In the genomic region with DNA sequence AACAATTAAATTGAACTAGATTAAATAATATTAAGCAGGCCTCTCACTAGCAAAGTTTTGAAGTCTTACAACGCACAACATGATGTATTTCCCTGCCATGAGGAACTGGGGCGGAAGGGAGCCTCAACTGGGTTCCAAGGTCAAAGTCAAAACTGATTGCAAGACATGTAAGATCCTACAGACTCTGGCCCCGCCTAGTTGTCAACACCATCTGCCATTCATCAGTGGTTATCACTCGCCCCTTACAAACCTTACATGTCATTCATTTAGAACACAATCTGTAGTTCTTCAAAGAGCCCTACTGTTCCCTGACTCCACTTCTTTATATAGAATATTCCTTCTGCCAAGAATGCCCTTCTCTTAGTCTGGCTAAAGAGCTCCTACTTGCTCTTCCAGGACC, we compare ENCODE assay signal across 1 cellular context.
TF ChIP-seq lines count a peak whose summit lies in the region.

No MANE protein-coding gene starts in this region.

TF ChIP-seq in GM12878, 131 proteins besides CTCF, POLR2A, EP300 and RAD21:
- TF ChIP-seq, protein P1, sequence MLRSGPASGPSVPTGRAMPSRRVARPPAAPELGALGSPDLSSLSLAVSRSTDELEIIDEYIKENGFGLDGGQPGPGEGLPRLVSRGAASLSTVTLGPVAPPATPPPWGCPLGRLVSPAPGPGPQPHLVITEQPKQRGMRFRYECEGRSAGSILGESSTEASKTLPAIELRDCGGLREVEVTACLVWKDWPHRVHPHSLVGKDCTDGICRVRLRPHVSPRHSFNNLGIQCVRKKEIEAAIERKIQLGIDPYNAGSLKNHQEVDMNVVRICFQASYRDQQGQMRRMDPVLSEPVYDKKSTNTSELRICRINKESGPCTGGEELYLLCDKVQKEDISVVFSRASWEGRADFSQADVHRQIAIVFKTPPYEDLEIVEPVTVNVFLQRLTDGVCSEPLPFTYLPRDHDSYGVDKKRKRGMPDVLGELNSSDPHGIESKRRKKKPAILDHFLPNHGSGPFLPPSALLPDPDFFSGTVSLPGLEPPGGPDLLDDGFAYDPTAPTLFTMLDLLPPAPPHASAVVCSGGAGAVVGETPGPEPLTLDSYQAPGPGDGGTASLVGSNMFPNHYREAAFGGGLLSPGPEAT (IDR thresholded peaks at IDR 0.05; ENCODE audit: low read depth): no peak
- TF ChIP-seq, protein P2, sequence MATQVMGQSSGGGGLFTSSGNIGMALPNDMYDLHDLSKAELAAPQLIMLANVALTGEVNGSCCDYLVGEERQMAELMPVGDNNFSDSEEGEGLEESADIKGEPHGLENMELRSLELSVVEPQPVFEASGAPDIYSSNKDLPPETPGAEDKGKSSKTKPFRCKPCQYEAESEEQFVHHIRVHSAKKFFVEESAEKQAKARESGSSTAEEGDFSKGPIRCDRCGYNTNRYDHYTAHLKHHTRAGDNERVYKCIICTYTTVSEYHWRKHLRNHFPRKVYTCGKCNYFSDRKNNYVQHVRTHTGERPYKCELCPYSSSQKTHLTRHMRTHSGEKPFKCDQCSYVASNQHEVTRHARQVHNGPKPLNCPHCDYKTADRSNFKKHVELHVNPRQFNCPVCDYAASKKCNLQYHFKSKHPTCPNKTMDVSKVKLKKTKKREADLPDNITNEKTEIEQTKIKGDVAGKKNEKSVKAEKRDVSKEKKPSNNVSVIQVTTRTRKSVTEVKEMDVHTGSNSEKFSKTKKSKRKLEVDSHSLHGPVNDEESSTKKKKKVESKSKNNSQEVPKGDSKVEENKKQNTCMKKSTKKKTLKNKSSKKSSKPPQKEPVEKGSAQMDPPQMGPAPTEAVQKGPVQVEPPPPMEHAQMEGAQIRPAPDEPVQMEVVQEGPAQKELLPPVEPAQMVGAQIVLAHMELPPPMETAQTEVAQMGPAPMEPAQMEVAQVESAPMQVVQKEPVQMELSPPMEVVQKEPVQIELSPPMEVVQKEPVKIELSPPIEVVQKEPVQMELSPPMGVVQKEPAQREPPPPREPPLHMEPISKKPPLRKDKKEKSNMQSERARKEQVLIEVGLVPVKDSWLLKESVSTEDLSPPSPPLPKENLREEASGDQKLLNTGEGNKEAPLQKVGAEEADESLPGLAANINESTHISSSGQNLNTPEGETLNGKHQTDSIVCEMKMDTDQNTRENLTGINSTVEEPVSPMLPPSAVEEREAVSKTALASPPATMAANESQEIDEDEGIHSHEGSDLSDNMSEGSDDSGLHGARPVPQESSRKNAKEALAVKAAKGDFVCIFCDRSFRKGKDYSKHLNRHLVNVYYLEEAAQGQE (IDR thresholded peaks at IDR 0.05; ENCODE audit: low read depth, low read length): no peak
- TF ChIP-seq, protein P3, sequence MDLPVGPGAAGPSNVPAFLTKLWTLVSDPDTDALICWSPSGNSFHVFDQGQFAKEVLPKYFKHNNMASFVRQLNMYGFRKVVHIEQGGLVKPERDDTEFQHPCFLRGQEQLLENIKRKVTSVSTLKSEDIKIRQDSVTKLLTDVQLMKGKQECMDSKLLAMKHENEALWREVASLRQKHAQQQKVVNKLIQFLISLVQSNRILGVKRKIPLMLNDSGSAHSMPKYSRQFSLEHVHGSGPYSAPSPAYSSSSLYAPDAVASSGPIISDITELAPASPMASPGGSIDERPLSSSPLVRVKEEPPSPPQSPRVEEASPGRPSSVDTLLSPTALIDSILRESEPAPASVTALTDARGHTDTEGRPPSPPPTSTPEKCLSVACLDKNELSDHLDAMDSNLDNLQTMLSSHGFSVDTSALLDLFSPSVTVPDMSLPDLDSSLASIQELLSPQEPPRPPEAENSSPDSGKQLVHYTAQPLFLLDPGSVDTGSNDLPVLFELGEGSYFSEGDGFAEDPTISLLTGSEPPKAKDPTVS (IDR thresholded peaks at IDR 0.05; ENCODE audit: low read depth, low read length): no peak
- no peak for TF ChIP-seq POU2F2 (IDR thresholded peaks at IDR 0.05; ENCODE audit: borderline replicate concordance, low read depth, low read length)
- TF ChIP-seq, protein P4, sequence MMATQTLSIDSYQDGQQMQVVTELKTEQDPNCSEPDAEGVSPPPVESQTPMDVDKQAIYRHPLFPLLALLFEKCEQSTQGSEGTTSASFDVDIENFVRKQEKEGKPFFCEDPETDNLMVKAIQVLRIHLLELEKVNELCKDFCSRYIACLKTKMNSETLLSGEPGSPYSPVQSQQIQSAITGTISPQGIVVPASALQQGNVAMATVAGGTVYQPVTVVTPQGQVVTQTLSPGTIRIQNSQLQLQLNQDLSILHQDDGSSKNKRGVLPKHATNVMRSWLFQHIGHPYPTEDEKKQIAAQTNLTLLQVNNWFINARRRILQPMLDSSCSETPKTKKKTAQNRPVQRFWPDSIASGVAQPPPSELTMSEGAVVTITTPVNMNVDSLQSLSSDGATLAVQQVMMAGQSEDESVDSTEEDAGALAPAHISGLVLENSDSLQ (IDR thresholded peaks at IDR 0.05): no peak
- TF ChIP-seq, protein P5, sequence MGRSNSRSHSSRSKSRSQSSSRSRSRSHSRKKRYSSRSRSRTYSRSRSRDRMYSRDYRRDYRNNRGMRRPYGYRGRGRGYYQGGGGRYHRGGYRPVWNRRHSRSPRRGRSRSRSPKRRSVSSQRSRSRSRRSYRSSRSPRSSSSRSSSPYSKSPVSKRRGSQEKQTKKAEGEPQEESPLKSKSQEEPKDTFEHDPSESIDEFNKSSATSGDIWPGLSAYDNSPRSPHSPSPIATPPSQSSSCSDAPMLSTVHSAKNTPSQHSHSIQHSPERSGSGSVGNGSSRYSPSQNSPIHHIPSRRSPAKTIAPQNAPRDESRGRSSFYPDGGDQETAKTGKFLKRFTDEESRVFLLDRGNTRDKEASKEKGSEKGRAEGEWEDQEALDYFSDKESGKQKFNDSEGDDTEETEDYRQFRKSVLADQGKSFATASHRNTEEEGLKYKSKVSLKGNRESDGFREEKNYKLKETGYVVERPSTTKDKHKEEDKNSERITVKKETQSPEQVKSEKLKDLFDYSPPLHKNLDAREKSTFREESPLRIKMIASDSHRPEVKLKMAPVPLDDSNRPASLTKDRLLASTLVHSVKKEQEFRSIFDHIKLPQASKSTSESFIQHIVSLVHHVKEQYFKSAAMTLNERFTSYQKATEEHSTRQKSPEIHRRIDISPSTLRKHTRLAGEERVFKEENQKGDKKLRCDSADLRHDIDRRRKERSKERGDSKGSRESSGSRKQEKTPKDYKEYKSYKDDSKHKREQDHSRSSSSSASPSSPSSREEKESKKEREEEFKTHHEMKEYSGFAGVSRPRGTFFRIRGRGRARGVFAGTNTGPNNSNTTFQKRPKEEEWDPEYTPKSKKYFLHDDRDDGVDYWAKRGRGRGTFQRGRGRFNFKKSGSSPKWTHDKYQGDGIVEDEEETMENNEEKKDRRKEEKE (IDR thresholded peaks at IDR 0.05): no peak
- no peak for TF ChIP-seq KAT2A (conservative IDR thresholded peaks at IDR 0.05; ENCODE audit: control insufficient read depth, low read depth, low read length)
- TF ChIP-seq HDAC2 (IDR thresholded peaks at IDR 0.05): no peak
- TF ChIP-seq, protein P6, sequence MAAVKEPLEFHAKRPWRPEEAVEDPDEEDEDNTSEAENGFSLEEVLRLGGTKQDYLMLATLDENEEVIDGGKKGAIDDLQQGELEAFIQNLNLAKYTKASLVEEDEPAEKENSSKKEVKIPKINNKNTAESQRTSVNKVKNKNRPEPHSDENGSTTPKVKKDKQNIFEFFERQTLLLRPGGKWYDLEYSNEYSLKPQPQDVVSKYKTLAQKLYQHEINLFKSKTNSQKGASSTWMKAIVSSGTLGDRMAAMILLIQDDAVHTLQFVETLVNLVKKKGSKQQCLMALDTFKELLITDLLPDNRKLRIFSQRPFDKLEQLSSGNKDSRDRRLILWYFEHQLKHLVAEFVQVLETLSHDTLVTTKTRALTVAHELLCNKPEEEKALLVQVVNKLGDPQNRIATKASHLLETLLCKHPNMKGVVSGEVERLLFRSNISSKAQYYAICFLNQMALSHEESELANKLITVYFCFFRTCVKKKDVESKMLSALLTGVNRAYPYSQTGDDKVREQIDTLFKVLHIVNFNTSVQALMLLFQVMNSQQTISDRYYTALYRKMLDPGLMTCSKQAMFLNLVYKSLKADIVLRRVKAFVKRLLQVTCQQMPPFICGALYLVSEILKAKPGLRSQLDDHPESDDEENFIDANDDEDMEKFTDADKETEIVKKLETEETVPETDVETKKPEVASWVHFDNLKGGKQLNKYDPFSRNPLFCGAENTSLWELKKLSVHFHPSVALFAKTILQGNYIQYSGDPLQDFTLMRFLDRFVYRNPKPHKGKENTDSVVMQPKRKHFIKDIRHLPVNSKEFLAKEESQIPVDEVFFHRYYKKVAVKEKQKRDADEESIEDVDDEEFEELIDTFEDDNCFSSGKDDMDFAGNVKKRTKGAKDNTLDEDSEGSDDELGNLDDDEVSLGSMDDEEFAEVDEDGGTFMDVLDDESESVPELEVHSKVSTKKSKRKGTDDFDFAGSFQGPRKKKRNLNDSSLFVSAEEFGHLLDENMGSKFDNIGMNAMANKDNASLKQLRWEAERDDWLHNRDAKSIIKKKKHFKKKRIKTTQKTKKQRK (IDR thresholded peaks at IDR 0.05; ENCODE audit: low read depth, low read length): no peak
- no peak for TF ChIP-seq ESRRA (IDR thresholded peaks at IDR 0.05; ENCODE audit: low read length)
- TF ChIP-seq SRF (IDR thresholded peaks at IDR 0.05; ENCODE audit: low read depth in 2 of 2, low read length in 2 of 2): no peak
